ENCODE assay signal across 21 cellular contexts in the genomic region with DNA sequence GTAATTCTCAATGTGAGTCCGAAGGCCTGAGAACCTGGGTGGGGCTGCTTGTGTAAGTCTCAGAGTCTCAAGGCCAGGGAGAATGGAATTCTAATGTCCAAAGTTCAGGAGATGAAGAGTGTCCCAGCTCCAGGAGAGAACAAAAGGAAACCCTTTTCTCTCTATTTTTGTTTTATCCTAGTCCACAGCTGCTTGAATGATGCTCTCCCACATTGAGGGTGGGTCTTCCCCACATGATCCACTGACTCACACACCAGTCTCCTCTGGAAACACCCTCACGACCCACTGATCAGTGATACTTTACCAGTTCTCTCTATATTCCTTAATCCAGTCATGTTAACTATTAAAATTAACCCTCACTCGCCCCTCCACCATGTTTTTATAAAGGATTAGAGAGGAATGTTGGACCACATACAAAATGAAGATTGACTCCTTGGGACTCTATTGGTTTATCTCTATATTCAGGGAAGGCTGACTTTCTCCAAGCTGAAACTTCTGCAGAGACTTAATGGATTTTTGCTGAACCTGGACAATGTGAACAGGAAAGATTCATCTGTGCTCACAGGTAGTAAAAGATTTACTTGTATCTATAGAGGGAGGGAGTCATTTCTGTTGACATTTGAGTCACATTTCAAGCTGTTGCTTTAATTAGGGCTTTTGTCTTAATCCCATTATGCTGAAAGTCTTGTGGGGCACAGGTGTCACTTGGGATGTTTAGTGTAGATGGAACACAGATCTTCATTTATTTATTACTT.
DNase-seq lines count a peak whose midpoint lies in the region; ATAC-seq, FAIRE-seq and TF ChIP-seq lines count a peak whose summit lies in the region.
"Had no signal": no experiment of that assay in that cellular context is flagged by ENCODE, and none has a peak within 500 bp of the region (broad histone marks: within the 10 kb centered on the region; RNA-seq: fewer than 3 reads in every experiment).

No MANE protein-coding gene starts in this region.

- no peak for TF ChIP-seq CTCF in epithelial cell of proximal tubule (conservative IDR thresholded peaks at IDR 0.05; ENCODE audit: low read depth, low read length)

- POLR2A ChIA-PET in naive thymus-derived CD8-positive, alpha-beta T cell (lab: Charles Lee): no interaction called here

- H3K27ac Mint-ChIP-seq in naive thymus-derived CD8-positive, alpha-beta T cell: no peak overlapping the region

- H3K9me3 Mint-ChIP-seq in naive thymus-derived CD8-positive, alpha-beta T cell: peaks cover 0 to 8% (median 0%) of the 10 kb centered on the region in 9 donors

- no peak for ATAC-seq in naive thymus-derived CD8-positive, alpha-beta T cell
- no peak for ATAC-seq in HG03442 (IDR thresholded peaks at IDR 0.05; ENCODE audit: unreplicated experiment)
- ATAC-seq: A549, Panc1 had no signal

- no peak for FAIRE-seq in small intestine (lab: Jason Lieb, UNC)
- FAIRE-seq: A549, GM19239 had no signal

- H3K4me3 ChIP-seq in epithelial cell of proximal tubule (ENCODE audit: low read depth, low read length) (peak overlapping the region; percentile 61), small intestine (ENCODE audit: low read depth in 1 of 2, low read length in 2 of 2) (no peak overlapping the region)
- H3K4me3 ChIP-seq: A549, SJSA1 had no signal

- H3K4me1 Mint-ChIP-seq in naive thymus-derived CD8-positive, alpha-beta T cell: no peaks in the 10 kb centered on the region

- no peak overlapping the region for H3K27ac ChIP-seq in small intestine (ENCODE audit: low read depth in 1 of 2, low read length in 1 of 2)
- H3K27ac ChIP-seq: A549, SJSA1 had no signal

- no peaks in the 10 kb centered on the region for H3K27me3 ChIP-seq in small intestine (ENCODE audit: control insufficient read depth in 2 of 2, insufficient read depth in 2 of 2, low read length in 2 of 2)
- H3K27me3 ChIP-seq: BE2C, SJSA1 had no signal

- no peaks in the 10 kb centered on the region for H3K9me3 ChIP-seq in small intestine (ENCODE audit: control insufficient read depth, low read depth)
- H3K9me3 ChIP-seq: A549, BE2C, SJSA1 had no signal

- peak; percentile 5 to 63 for DNase-seq in NCI-H524 (lab: John Stamatoyannopoulos, UW)
- peak; percentile 62 for DNase-seq in epithelial cell of proximal tubule (ENCODE audit: low read depth)
- DNase-seq in mucosa of gallbladder (ENCODE audit: low spot score): peak; percentile 47
- peak; percentile 35 for DNase-seq in small intestine
- DNase-seq in naive thymus-derived CD8-positive, alpha-beta T cell: no peak
- no peak for DNase-seq in stimulated activated CD4-positive, alpha-beta T cell treated with anti-CD3 and anti-CD28 coated beads, Interleukin-1b, Interleukin-23, amount 100 ng/mL, for 48 hours
- DNase-seq: BE2C, EL, H7, Kasumi-1, MM.1S, NCI-H1092, NCI-H1436, NCI-H187 treated with DMSO at 0.1 percent for 48 hours, NCI-H2107, NCI-H446 treated with DMSO at 0.1 percent for 48 hours had no signal

- H3K36me3 Mint-ChIP-seq in naive thymus-derived CD8-positive, alpha-beta T cell: no peaks in the 10 kb centered on the region

- no peak overlapping the region for H3K4me3 Mint-ChIP-seq in naive thymus-derived CD8-positive, alpha-beta T cell

- no peaks in the 10 kb centered on the region for H3K4me1 ChIP-seq in small intestine (ENCODE audit: control insufficient read depth in 2 of 2, insufficient read depth in 1 of 2, low read depth in 1 of 2, low read length in 1 of 2)
- H3K4me1 ChIP-seq: A549, BE2C, SJSA1 had no signal

- H3K36me3 ChIP-seq in small intestine (ENCODE audit: control insufficient read depth in 2 of 2, insufficient read depth in 2 of 2, low read length in 2 of 2): no peaks in the 10 kb centered on the region
- H3K36me3 ChIP-seq: BE2C, SJSA1 had no signal

- WGBS in small intestine, 3 donors: 33 to 56% (median 39%) methylated on average over 3 of the region's 3 CpGs

- peaks cover 3 to 20% (median 6%) of the 10 kb centered on the region in 5 donors for H3K27me3 Mint-ChIP-seq in naive thymus-derived CD8-positive, alpha-beta T cell

Comparison
In these comparisons a context has a peak if more than half of its experiments do, and no peak if none do; other contexts are left out.
1. DNase-seq: peak in NCI-H524 (2 of 2), epithelial cell of proximal tubule (single experiment), mucosa of gallbladder (single experiment) and small intestine (single experiment); none in naive thymus-derived CD8-positive, alpha-beta T cell (0 of 10) and stimulated activated CD4-positive, alpha-beta T cell treated with anti-CD3 and anti-CD28 coated beads, Interleukin-1b, Interleukin-23, amount 100 ng/mL, for 48 hours (single experiment).